Comparison of ENCODE assay signal across 8 cellular contexts in genomic region chr3:133466531-133467386, GRCh38.
DNase-seq lines count a peak whose midpoint lies in the region; ATAC-seq and TF ChIP-seq lines count a peak whose summit lies in the region.

No MANE protein-coding gene starts in this region.

- H3K27ac ChIP-seq in BLaER1, result peak overlapping the region; percentile 74

- peaks cover 7% of the 10 kb centered on the region for H3K27me3 Mint-ChIP-seq in IgD-negative memory B cell
- no peaks in the 10 kb centered on the region for H3K27me3 Mint-ChIP-seq in activated CD8-positive, alpha-beta T cell treated with anti-CD3 and anti-CD28 coated beads for 36 hours
- peaks cover 6 to 11% of the 10 kb centered on the region in 2 donors for H3K27me3 Mint-ChIP-seq in effector memory CD8-positive, alpha-beta T cell

- no peak for DNase-seq in activated CD8-positive, alpha-beta T cell treated with anti-CD3 and anti-CD28 coated beads for 36 hours
- DNase-seq in NCI-H2107 (lab: John Stamatoyannopoulos, UW), result no peak
- no peak for DNase-seq in effector memory CD8-positive, alpha-beta T cell
- DNase-seq in NCI-H510A (lab: John Stamatoyannopoulos, UW), result no peak

- H4K20me1 ChIP-seq in BLaER1, result no peaks in the 10 kb centered on the region

- H3K36me3 ChIP-seq in BLaER1, result no peaks in the 10 kb centered on the region

- CTCF ChIA-PET in activated CD8-positive, alpha-beta T cell treated with anti-CD3 and anti-CD28 coated beads for 36 hours (lab: Charles Lee), result interaction anchor here (2.4 to 4.0 kb wide), 2 partner anchors 10 to 21 kb away, joined by 16 to 18 read pairs; no protein-coding TSS in a partner anchor

- H3K4me3 ChIP-seq in BLaER1, result peak overlapping the region; percentile 14; the same call in 1 of the 2 replicates

- intact Hi-C loops in activated CD8-positive, alpha-beta T cell treated with anti-CD3 and anti-CD28 coated beads for 36 hours (cut with micrococcal nuclease), result no loop called here

- no peak for TF ChIP-seq CTCF in activated CD8-positive, alpha-beta T cell treated with anti-CD3 and anti-CD28 coated beads for 36 hours (IDR thresholded peaks at IDR 0.05)

- no peaks in the 10 kb centered on the region for H3K9me3 ChIP-seq in BLaER1

- H3K4me1 Mint-ChIP-seq in IgD-negative memory B cell, result peaks cover 36 to 59% (median 40%) of the 10 kb centered on the region in 3 donors
- peaks cover 36% of the 10 kb centered on the region for H3K4me1 Mint-ChIP-seq in activated CD8-positive, alpha-beta T cell treated with anti-CD3 and anti-CD28 coated beads for 36 hours (ENCODE audit: low read depth)
- peaks cover 2 to 6% of the 10 kb centered on the region in 2 donors for H3K4me1 Mint-ChIP-seq in effector memory CD8-positive, alpha-beta T cell (ENCODE audit: low read depth in 2 of 2)

- ATAC-seq in GM18907 (IDR thresholded peaks at IDR 0.05; ENCODE audit: unreplicated experiment) (peak; percentile 45), HG02623 (IDR thresholded peaks at IDR 0.05; ENCODE audit: unreplicated experiment) (no peak)
- peak; percentile 35 for ATAC-seq in activated CD8-positive, alpha-beta T cell treated with anti-CD3 and anti-CD28 coated beads for 36 hours
- no peak for ATAC-seq in effector memory CD8-positive, alpha-beta T cell (replicated peaks)

- no peaks in the 10 kb centered on the region for H3K27me3 ChIP-seq in BLaER1

- POLR2A ChIA-PET in activated CD8-positive, alpha-beta T cell treated with anti-CD3 and anti-CD28 coated beads for 36 hours (lab: Charles Lee), result interaction anchor here (0.5 to 1.2 kb wide), 3 partner anchors 7 to 144 kb away, joined by 3 read pairs; no protein-coding TSS in a partner anchor

- peak overlapping the region; percentile 41 to 93 (median 73) for H3K4me3 Mint-ChIP-seq in IgD-negative memory B cell
- no peak overlapping the region for H3K4me3 Mint-ChIP-seq in activated CD8-positive, alpha-beta T cell treated with anti-CD3 and anti-CD28 coated beads for 36 hours
- H3K4me3 Mint-ChIP-seq in effector memory CD8-positive, alpha-beta T cell, result no peak overlapping the region

- peak overlapping the region; percentile 83 for H3K4me2 ChIP-seq in BLaER1

- peaks cover 62% of the 10 kb centered on the region for H3K4me1 ChIP-seq in BLaER1

- no peaks in the 10 kb centered on the region for H3K36me3 Mint-ChIP-seq in IgD-negative memory B cell
- no peaks in the 10 kb centered on the region for H3K36me3 Mint-ChIP-seq in activated CD8-positive, alpha-beta T cell treated with anti-CD3 and anti-CD28 coated beads for 36 hours (ENCODE audit: low read depth)
- H3K36me3 Mint-ChIP-seq in effector memory CD8-positive, alpha-beta T cell (ENCODE audit: insufficient read depth), result no peaks in the 10 kb centered on the region

- H3K9me3 Mint-ChIP-seq in IgD-negative memory B cell, result no peaks in the 10 kb centered on the region
- H3K9me3 Mint-ChIP-seq in activated CD8-positive, alpha-beta T cell treated with anti-CD3 and anti-CD28 coated beads for 36 hours, result no peaks in the 10 kb centered on the region
- no peaks in the 10 kb centered on the region for H3K9me3 Mint-ChIP-seq in effector memory CD8-positive, alpha-beta T cell

- H3K9ac ChIP-seq in BLaER1, result peak overlapping the region; percentile 50

- H3K27ac Mint-ChIP-seq in IgD-negative memory B cell, result peak overlapping the region; percentile 5 to 87 (median 72)
- no peak overlapping the region for H3K27ac Mint-ChIP-seq in activated CD8-positive, alpha-beta T cell treated with anti-CD3 and anti-CD28 coated beads for 36 hours
- H3K27ac Mint-ChIP-seq in effector memory CD8-positive, alpha-beta T cell, result no peak overlapping the region

Comparison
In these comparisons a context has a peak if more than half of its experiments do, and no peak if none do; other contexts are left out.
1. ATAC-seq: peak in GM18907 (single experiment) and activated CD8-positive, alpha-beta T cell treated with anti-CD3 and anti-CD28 coated beads for 36 hours (single experiment); none in effector memory CD8-positive, alpha-beta T cell (single experiment) and HG02623 (single experiment).
2. H3K27ac Mint-ChIP-seq: peak in IgD-negative memory B cell (3 of 3); none in activated CD8-positive, alpha-beta T cell treated with anti-CD3 and anti-CD28 coated beads for 36 hours (single experiment) and effector memory CD8-positive, alpha-beta T cell (0 of 2).
3. H3K4me3 Mint-ChIP-seq: peak in IgD-negative memory B cell (4 of 4); none in activated CD8-positive, alpha-beta T cell treated with anti-CD3 and anti-CD28 coated beads for 36 hours (single experiment) and effector memory CD8-positive, alpha-beta T cell (0 of 2).